In genomic region chr9:136050706-136051567, GRCh38 we compare ENCODE assay signal across 8 cellular contexts. TPM values are rescaled to one million over a fixed set of nuclear protein-coding genes. Genes with fewer than 3 reads are reported as not detected.
DNase-seq lines count a peak whose midpoint lies in the region; ATAC-seq and TF ChIP-seq lines count a peak whose summit lies in the region.

No MANE protein-coding gene starts in this region.

- DNase-seq in GM13976 (ENCODE audit: low spot score) = peak; percentile 40
- DNase-seq in ascending aorta (ENCODE audit: low spot score in 2 of 2) = no peak
- no peak for DNase-seq in NCI-H1436 treated with DMSO at 0.1 percent for 48 hours (lab: John Stamatoyannopoulos, UW)
- no peak for DNase-seq in SK-N-DZ (ENCODE audit: low spot score)
- no peak for DNase-seq in stimulated activated CD4-positive, alpha-beta T cell treated with anti-CD3 and anti-CD28 coated beads, Interleukin-4, amount 100 ng/mL, for 24 hours

- peak overlapping the region; percentile 4 to 79 for H3K27ac ChIP-seq in ascending aorta

- H3K27me3 ChIP-seq in ascending aorta (no peaks in the 10 kb centered on the region), iPS-15b (ENCODE audit: control insufficient read depth, insufficient read depth, low read length) (no peaks in the 10 kb centered on the region), skeletal muscle satellite cell (ENCODE audit: control insufficient read depth, insufficient read depth, low read length) (no peaks in the 10 kb centered on the region)

- TF ChIP-seq CTCF in GM13976 (IDR thresholded peaks at IDR 0.05; ENCODE audit: borderline replicate concordance, control extremely low read depth, extremely low read depth, insufficient read depth, missing control alignments) (no peak), ascending aorta (IDR thresholded peaks at IDR 0.05) (no peak)

- intact Hi-C loops in ascending aorta (cut with DNase I) = loop anchor here (5.0 kb wide), 1 partner anchor 89 kb away; the partner anchor contains the start of gene UBAC1

- H3K4me3 ChIP-seq in ascending aorta (peak overlapping the region; percentile 37 to 65), iPS-15b (ENCODE audit: low read depth, low read length) (peak overlapping the region; percentile 41), skeletal muscle satellite cell (ENCODE audit: low read length) (peak overlapping the region; percentile 73)

- ATAC-seq in GM18519 (IDR thresholded peaks at IDR 0.05; ENCODE audit: low FRiP score, unreplicated experiment) = no peak

- in situ Hi-C loops in GM13976 (cut with MboI; ENCODE audit: low sequenced_read_pairs, unreplicated experiment) = no loop called here

- peak overlapping the region; percentile 60 for H3K9ac ChIP-seq in iPS-15b (ENCODE audit: low read depth, low read length)
- peak overlapping the region; percentile 68 for H3K9ac ChIP-seq in skeletal muscle satellite cell (ENCODE audit: low read depth, low read length)

- peaks cover 27 to 40% of the 10 kb centered on the region in 2 donors for H3K4me1 ChIP-seq in ascending aorta
- peaks cover 2% of the 10 kb centered on the region for H3K4me1 ChIP-seq in iPS-15b (ENCODE audit: control insufficient read depth, insufficient read depth, low read length)
- H3K4me1 ChIP-seq in skeletal muscle satellite cell (ENCODE audit: control insufficient read depth, insufficient read depth, low read length) = peaks cover 42% of the 10 kb centered on the region

- H3K9me3 ChIP-seq in ascending aorta = no peaks in the 10 kb centered on the region
- no peaks in the 10 kb centered on the region for H3K9me3 ChIP-seq in iPS-15b (ENCODE audit: control insufficient read depth, insufficient read depth, low read length)
- no peaks in the 10 kb centered on the region for H3K9me3 ChIP-seq in skeletal muscle satellite cell (replicated peaks; ENCODE audit: low read length)

- peaks cover 36 to 41% of the 10 kb centered on the region in 2 donors for H3K36me3 ChIP-seq in ascending aorta
- H3K36me3 ChIP-seq in iPS-15b (ENCODE audit: control insufficient read depth, insufficient read depth, low read length) = peaks cover 19% of the 10 kb centered on the region
- peaks cover 18% of the 10 kb centered on the region for H3K36me3 ChIP-seq in skeletal muscle satellite cell (ENCODE audit: insufficient read depth, low read length)

- H3K4me2 ChIP-seq in skeletal muscle satellite cell (ENCODE audit: low read length) = peak overlapping the region; percentile 95

RNA-seq across cellular contexts. Expression of gene NACC2, which starts 44.2 kb away (rescaled TPM):
- 72.2 TPM for total RNA-seq in ascending aorta
- total RNA-seq in skeletal muscle satellite cell (2012; rRNA removed) = 19.9 and 20.0 TPM in 2 replicates
- polyA plus RNA-seq in SK-N-DZ (2014; cell fraction: cytosol; rRNA removed) = not detected in 2 replicates
- polyA plus RNA-seq in SK-N-DZ (2014; cell fraction: nucleus; rRNA removed) = not detected in 2 replicates
